17 cellular contexts compared by ENCODE assay signal in genomic region chr10:104657458-104657857, GRCh38. TPM values are rescaled to one million over a fixed set of nuclear protein-coding genes. Genes with fewer than 3 reads are reported as not detected.
DNase-seq lines count a peak whose midpoint lies in the region; ATAC-seq and TF ChIP-seq lines count a peak whose summit lies in the region.
"Had no signal": no experiment of that assay in that cellular context is flagged by ENCODE, and none has a peak within 500 bp of the region (broad histone marks: within the 10 kb centered on the region; RNA-seq: fewer than 3 reads in every experiment).

No MANE protein-coding gene starts in this region.

- no peaks in the 10 kb centered on the region for H3K9me3 ChIP-seq in sigmoid colon
- H3K9me3 ChIP-seq: A549 had no signal

- intact Hi-C loops in sigmoid colon (cut with DNase I) = no loop called here

- peak; percentile 39 for DNase-seq in AG08395 (ENCODE audit: low spot score)
- peak; percentile 3 for DNase-seq in GM04504 (ENCODE audit: low read depth)
- DNase-seq in fibroblast of the aortic adventitia (ENCODE audit: low read depth) = peak; percentile 30
- no peak for DNase-seq in sigmoid colon
- no peak for DNase-seq in anterior cingulate cortex (lab: John Stamatoyannopoulos, UW)
- DNase-seq in stimulated activated naive CD4-positive, alpha-beta T cell (lab: John Stamatoyannopoulos, UW) = no peak
- DNase-seq in effector memory CD8-positive, alpha-beta T cell = no peak
- DNase-seq: CD4-positive, alpha-beta T cell; DMS79 treated with DMSO at 0.1 percent for 48 hours; NCI-H1417 treated with DMSO at 0.1 percent for 48 hours; NCI-H1930; NCI-H69; PC-3 had no signal

- H3K4me1 Mint-ChIP-seq in effector memory CD8-positive, alpha-beta T cell (ENCODE audit: low read depth in 2 of 2) = no peaks in the 10 kb centered on the region

- ATAC-seq in effector memory CD8-positive, alpha-beta T cell (replicated peaks) = no peak
- ATAC-seq: A549, K562, PC-3 had no signal

- peaks cover 2% of the 10 kb centered on the region for H3K4me1 ChIP-seq in rectal smooth muscle tissue (ENCODE audit: control insufficient read depth, insufficient read depth, low read length)
- H3K4me1 ChIP-seq in sigmoid colon = peaks cover 0 to 6% (median 0%) of the 10 kb centered on the region in 4 donors
- H3K4me1 ChIP-seq: A549 had no signal

- no peak overlapping the region for H3K27ac Mint-ChIP-seq in effector memory CD8-positive, alpha-beta T cell
- H3K27ac Mint-ChIP-seq: CD4-positive, alpha-beta T cell had no signal

- H3K4me3 ChIP-seq in fibroblast of the aortic adventitia (ENCODE audit: low read depth, low read length) = no peak overlapping the region
- no peak overlapping the region for H3K4me3 ChIP-seq in rectal smooth muscle tissue (ENCODE audit: low read length)
- H3K4me3 ChIP-seq in sigmoid colon = no peak overlapping the region
- H3K4me3 ChIP-seq: A549, K562 had no signal

- TF ChIP-seq EP300 in sigmoid colon (IDR thresholded peaks at IDR 0.05) = no peak

- H3K27me3 ChIP-seq in rectal smooth muscle tissue (ENCODE audit: control insufficient read depth, insufficient read depth, low read length) (no peaks in the 10 kb centered on the region), sigmoid colon (no peaks in the 10 kb centered on the region)

- no peaks in the 10 kb centered on the region for H3K36me3 Mint-ChIP-seq in effector memory CD8-positive, alpha-beta T cell (ENCODE audit: insufficient read depth)

- H3K9me3 Mint-ChIP-seq in effector memory CD8-positive, alpha-beta T cell = no peaks in the 10 kb centered on the region
- H3K9me3 Mint-ChIP-seq: CD4-positive, alpha-beta T cell had no signal

- TF ChIP-seq CTCF in fibroblast of the aortic adventitia (IDR thresholded peaks at IDR 0.05; ENCODE audit: insufficient read depth, low read length) = no peak
- no peak for TF ChIP-seq CTCF in sigmoid colon (IDR thresholded peaks at IDR 0.05)

- no peak for TF ChIP-seq POLR2A in sigmoid colon (IDR thresholded peaks at IDR 0.05)

- no peak overlapping the region for H3K4me3 Mint-ChIP-seq in effector memory CD8-positive, alpha-beta T cell
- H3K4me3 Mint-ChIP-seq: CD4-positive, alpha-beta T cell had no signal

- H3K27me3 Mint-ChIP-seq in effector memory CD8-positive, alpha-beta T cell = peaks cover 8 to 53% of the 10 kb centered on the region in 2 donors

- H3K36me3 ChIP-seq in rectal smooth muscle tissue (ENCODE audit: control insufficient read depth, insufficient read depth, low read length) = no peaks in the 10 kb centered on the region
- H3K36me3 ChIP-seq in sigmoid colon = no peaks in the 10 kb centered on the region

- H3K27ac ChIP-seq in rectal smooth muscle tissue (ENCODE audit: low read depth, low read length) (peak overlapping the region; percentile 40), sigmoid colon (peak overlapping the region in 2 of 4 donors; percentile 9 to 55)
- H3K27ac ChIP-seq: A549, RWPE1 had no signal

- no peak overlapping the region for H3K9ac ChIP-seq in rectal smooth muscle tissue (ENCODE audit: low read length)

- 47 to 64% methylated on average over 3 of the region's 3 CpGs for WGBS in sigmoid colon, 2 donors

RNA-seq across cellular contexts. Expression of gene SORCS3, which starts 16.4 kb away (rescaled TPM):
- total RNA-seq in fibroblast of the aortic adventitia (ENCODE audit: low replicate concordance) (0.16 and 0.27 TPM in 2 replicates), sigmoid colon (1 to 10 TPM in 1 of 4 donors, under 1 TPM in 3; 0.28 to 1.1 (median 0.44) TPM)
- polyA plus RNA-seq in sigmoid colon = under 1 TPM in 1 of 3 donors, not detected in 2; 0.15 TPM
- total RNA-seq: K562, PC-3 had no signal
- polyA plus RNA-seq: A549, K562 had no signal

Comparison
In these comparisons a context has a peak if more than half of its experiments do, and no peak if none do; other contexts are left out.
1. DNase-seq: peak in AG08395 (single experiment), GM04504 (single experiment) and fibroblast of the aortic adventitia (single experiment); none in sigmoid colon (single experiment), anterior cingulate cortex (0 of 58), stimulated activated naive CD4-positive, alpha-beta T cell (0 of 6) and effector memory CD8-positive, alpha-beta T cell (0 of 3).